20 cellular contexts compared by ENCODE assay signal in genomic region chr18:55189972-55190371, GRCh38.
DNase-seq lines count a peak whose midpoint lies in the region; ATAC-seq and TF ChIP-seq lines count a peak whose summit lies in the region.
"Had no signal": no experiment of that assay in that cellular context is flagged by ENCODE, and none has a peak within 500 bp of the region (broad histone marks: within the 10 kb centered on the region; RNA-seq: fewer than 3 reads in every experiment).

No MANE protein-coding gene starts in this region.

- H3K27me3 Mint-ChIP-seq in natural killer cell treated with Interleukin-12 subunit alpha and Interleukin-12 subunit beta and Interleukin-15 and Interleukin-18, amount 100 ng/mL, for 72 hours = peaks cover 2 to 10% of the 10 kb centered on the region in 2 donors
- H3K27me3 Mint-ChIP-seq: dendritic cell treated with granulocyte-macrophage colony-stimulating factor and Interleukin-4, amounts not matched to agents 40 ng/mL and 50 ng/mL, for 4 days had no signal

- no peaks in the 10 kb centered on the region for H3K9me2 ChIP-seq in hepatocyte (replicated peaks; ENCODE audit: insufficient read depth)

- no peaks in the 10 kb centered on the region for H3K9me3 ChIP-seq in hepatocyte (ENCODE audit: low read depth)
- H3K9me3 ChIP-seq: left lung, neutrophil, right atrium auricular region had no signal

- H3K4me1 ChIP-seq in hepatocyte (ENCODE audit: insufficient read depth) = peaks cover 4% of the 10 kb centered on the region
- H3K4me1 ChIP-seq: foreskin keratinocyte, left lung, right atrium auricular region had no signal

- H4K20me1 ChIP-seq in hepatocyte (ENCODE audit: insufficient read depth, poor library complexity, severe bottlenecking) = no peaks in the 10 kb centered on the region

- no peak overlapping the region for H3K4me3 ChIP-seq in hepatocyte
- H3K4me3 ChIP-seq: left lung, right atrium auricular region had no signal

- H3K36me3 ChIP-seq in hepatocyte (replicated peaks; ENCODE audit: insufficient read depth, low read depth) = no peaks in the 10 kb centered on the region
- H3K36me3 ChIP-seq: left lung, neutrophil, right atrium auricular region had no signal

- H3K4me1 Mint-ChIP-seq in natural killer cell treated with Interleukin-12 subunit alpha and Interleukin-12 subunit beta and Interleukin-15 and Interleukin-18, amount 100 ng/mL, for 72 hours (ENCODE audit: low read depth in 2 of 2) = no peaks in the 10 kb centered on the region
- H3K4me1 Mint-ChIP-seq: B cell had no signal

- DNase-seq in ELF-1 (ENCODE audit: low read depth, low spot score) (peak; percentile 90), NCI-H2171 treated with DMSO at 0.1 percent for 48 hours (lab: John Stamatoyannopoulos, UW) (peak; percentile 53), hepatocyte (ENCODE audit: low spot score) (peak; percentile 26), renal cortical epithelial cell (ENCODE audit: low read depth) (peak; percentile 7), NCI-H1092 (lab: John Stamatoyannopoulos, UW) (no peak), 8988T (no peak)
- no peak for DNase-seq in natural killer cell treated with Interleukin-12 subunit alpha and Interleukin-12 subunit beta and Interleukin-15 and Interleukin-18, amount 100 ng/mL, for 72 hours (ENCODE audit: low spot score)
- DNase-seq: activated CD4-positive, alpha-beta T cell treated with anti-CD3 and anti-CD28 coated beads for 4 hours; foreskin keratinocyte; left lung; NCI-H146; NCI-H345; RPMI8226; stimulated activated naive CD4-positive, alpha-beta T cell had no signal

- 27% methylated on average over 3 of the region's 3 CpGs for WGBS in hepatocyte (ENCODE audit: low lambda C conversion rate, missing lambda C conversion rate)

- no peaks in the 10 kb centered on the region for H3K36me3 Mint-ChIP-seq in natural killer cell treated with Interleukin-12 subunit alpha and Interleukin-12 subunit beta and Interleukin-15 and Interleukin-18, amount 100 ng/mL, for 72 hours

- H3K4me2 ChIP-seq in hepatocyte = no peak overlapping the region

- no peak for TF ChIP-seq CTCF in hepatocyte (IDR thresholded peaks at IDR 0.05; ENCODE audit: poor library complexity)

- ATAC-seq in natural killer cell treated with Interleukin-12 subunit alpha and Interleukin-12 subunit beta and Interleukin-15 and Interleukin-18, amount 100 ng/mL, for 72 hours = no peak
- ATAC-seq: foreskin keratinocyte, left lung had no signal

- H3K27ac ChIP-seq in hepatocyte = no peak overlapping the region
- H3K27ac ChIP-seq: epithelial cell of prostate, foreskin keratinocyte, left lung, neutrophil, right atrium auricular region had no signal

- no peaks in the 10 kb centered on the region for H3K27me3 ChIP-seq in hepatocyte
- H3K27me3 ChIP-seq: foreskin keratinocyte, left lung, neutrophil, right atrium auricular region had no signal

- no peaks in the 10 kb centered on the region for H3K79me2 ChIP-seq in hepatocyte

- H3K27ac Mint-ChIP-seq in natural killer cell treated with Interleukin-12 subunit alpha and Interleukin-12 subunit beta and Interleukin-15 and Interleukin-18, amount 100 ng/mL, for 72 hours = no peak overlapping the region
- H3K27ac Mint-ChIP-seq: activated T-helper 2 cell treated with anti-CD3 and anti-CD28 coated beads, Interferon-gamma antibody, Interleukin-2, Interleukin-4, amounts not matched to agents 10 μg/mL and 5 μg/mL and 100 μg/mL, durations not matched to agents 14 hours and 24 hours and 36 hours; B cell; dendritic cell treated with granulocyte-macrophage colony-stimulating factor and Interleukin-4, amounts not matched to agents 40 ng/mL and 50 ng/mL, for 4 days had no signal

- H3K4me3 Mint-ChIP-seq in natural killer cell treated with Interleukin-12 subunit alpha and Interleukin-12 subunit beta and Interleukin-15 and Interleukin-18, amount 100 ng/mL, for 72 hours = no peak overlapping the region
- H3K4me3 Mint-ChIP-seq: B cell; dendritic cell treated with granulocyte-macrophage colony-stimulating factor and Interleukin-4, amounts not matched to agents 40 ng/mL and 50 ng/mL, for 4 days had no signal

- no peak overlapping the region for H2AFZ ChIP-seq in hepatocyte

- H3K9me3 Mint-ChIP-seq in natural killer cell treated with Interleukin-12 subunit alpha and Interleukin-12 subunit beta and Interleukin-15 and Interleukin-18, amount 100 ng/mL, for 72 hours = no peaks in the 10 kb centered on the region
- H3K9me3 Mint-ChIP-seq: activated T-helper 2 cell treated with anti-CD3 and anti-CD28 coated beads, Interferon-gamma antibody, Interleukin-2, Interleukin-4, amounts not matched to agents 10 μg/mL and 5 μg/mL and 100 μg/mL, durations not matched to agents 14 hours and 24 hours and 36 hours; dendritic cell treated with granulocyte-macrophage colony-stimulating factor and Interleukin-4, amounts not matched to agents 40 ng/mL and 50 ng/mL, for 4 days had no signal

Comparison
In these comparisons a context has a peak if more than half of its experiments do, and no peak if none do; other contexts are left out.
1. DNase-seq: peak in ELF-1 (single experiment), NCI-H2171 treated with DMSO at 0.1 percent for 48 hours (single experiment), hepatocyte (single experiment) and renal cortical epithelial cell (single experiment); none in NCI-H1092 (single experiment), 8988T (single experiment) and natural killer cell treated with Interleukin-12 subunit alpha and Interleukin-12 subunit beta and Interleukin-15 and Interleukin-18, amount 100 ng/mL, for 72 hours (single experiment).